Comparison of ENCODE assay signal across 8 cellular contexts in the genomic region with DNA sequence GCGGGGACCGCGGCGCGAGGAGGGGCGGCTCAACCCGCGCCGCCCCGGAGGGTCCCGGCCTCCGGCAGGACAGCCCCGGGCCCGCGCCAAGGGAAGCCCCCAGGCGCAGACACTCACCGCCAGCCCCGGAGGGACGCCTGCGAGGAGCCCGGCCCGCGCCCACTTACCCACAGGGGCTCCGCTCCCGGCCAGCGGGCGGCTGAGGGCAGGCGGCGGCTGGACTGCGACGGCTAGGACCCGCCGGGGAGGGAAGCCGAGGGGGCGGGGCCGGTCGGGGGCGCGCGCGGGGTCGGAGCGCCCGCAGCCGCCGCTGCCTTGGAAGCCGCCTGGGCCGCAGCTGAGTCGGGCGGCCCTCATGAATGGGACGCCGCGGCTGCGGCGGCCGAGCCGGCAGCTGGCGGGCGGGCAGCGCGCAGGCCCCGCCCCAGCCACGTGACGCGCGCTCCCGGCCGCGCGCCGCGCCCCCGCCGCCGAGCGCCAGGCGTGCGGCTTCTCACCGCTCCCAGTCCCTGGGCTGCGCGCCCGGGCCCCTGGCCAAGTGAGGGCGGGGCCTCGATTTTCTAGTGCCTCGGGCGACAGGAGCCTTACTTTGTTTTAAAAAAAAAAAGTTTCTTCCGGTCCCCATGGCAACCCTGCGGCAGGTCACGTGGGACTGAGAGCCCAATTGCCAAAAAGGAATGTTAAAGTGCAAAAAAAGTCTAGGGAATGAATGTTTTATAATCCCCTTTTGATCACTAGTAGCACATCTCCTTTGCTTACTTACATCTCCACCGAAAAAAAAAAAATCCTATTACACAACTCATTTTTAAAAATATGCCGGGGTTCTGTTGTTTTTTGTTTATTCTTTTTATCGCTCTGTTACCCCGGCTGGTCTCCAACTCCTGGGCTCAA. TPM values are rescaled to one million over a fixed set of nuclear protein-coding genes. Genes with fewer than 3 reads are reported as not detected.
DNase-seq lines count a peak whose midpoint lies in the region; ATAC-seq and TF ChIP-seq lines count a peak whose summit lies in the region.

Gene LPIN2, minus strand, starts transcription at position 225 of the 891 bp plus-strand sequence. CDS start 52,304 bp downstream, outside the sequence.

- peak; percentile 91 for ATAC-seq in CD4-positive, alpha-beta T cell (ENCODE audit: poor library complexity)
- peak; percentile 89 for ATAC-seq in GM19455 (IDR thresholded peaks at IDR 0.05; ENCODE audit: unreplicated experiment)

- H3K27me3 Mint-ChIP-seq in CD4-positive, alpha-beta T cell: no peaks in the 10 kb centered on the region
- no peaks in the 10 kb centered on the region for H3K27me3 Mint-ChIP-seq in activated CD4-positive, alpha-beta memory T cell treated with anti-CD3 and anti-CD28 coated beads for 36 hours

- H3K36me3 ChIP-seq in liver (ENCODE audit: control insufficient read depth in 4 of 4, insufficient read depth in 3 of 4, low read depth in 1 of 4, low read length in 3 of 4): peaks cover 0 to 4% (median 0%) of the 10 kb centered on the region in 4 donors

- H3K4me3 Mint-ChIP-seq in CD4-positive, alpha-beta T cell: peak within 1 kb of the TSS; percentile 94
- H3K4me3 Mint-ChIP-seq in activated CD4-positive, alpha-beta memory T cell treated with anti-CD3 and anti-CD28 coated beads for 36 hours: peak within 1 kb of the TSS; percentile 98

- no peaks in the 10 kb centered on the region for H3K27me3 ChIP-seq in CD4-positive, alpha-beta T cell (ENCODE audit: control insufficient read depth, insufficient read depth, low read length)
- H3K27me3 ChIP-seq in dorsolateral prefrontal cortex: no peaks in the 10 kb centered on the region
- no peaks in the 10 kb centered on the region for H3K27me3 ChIP-seq in liver (ENCODE audit: control insufficient read depth in 4 of 4, insufficient read depth in 4 of 4, low read length in 3 of 4)

- TF ChIP-seq CTCF in CD4-positive, alpha-beta T cell (IDR thresholded peaks at IDR 0.05): no peak
- TF ChIP-seq CTCF in dorsolateral prefrontal cortex (IDR thresholded peaks at IDR 0.05 in 54 of 56, conservative IDR thresholded peaks at IDR 0.05 in 2 of 56; ENCODE audit: low read depth in 1 of 56, partially characterized antibody in 56 of 56): peak in 4 of 56 donors; percentile 3 to 28 (median 13)
- no peak for TF ChIP-seq CTCF in liver (IDR thresholded peaks at IDR 0.05; ENCODE audit: low read depth, low read length, missing input control)

- POLR2A ChIA-PET in CD4-positive, alpha-beta T cell (lab: Charles Lee): interaction anchor here (1.0 to 8.5 kb wide), 11 partner anchors 15 to 234 kb away, joined by 3 to 120 read pairs (median 5); partner anchors contain the start of gene MYL12A
- POLR2A ChIA-PET in activated CD4-positive, alpha-beta memory T cell treated with anti-CD3 and anti-CD28 coated beads for 36 hours (lab: Charles Lee): interaction anchor here (1.0 to 1.8 kb wide), 6 partner anchors 11 to 55 kb away, joined by 3 to 15 read pairs (median 3); no protein-coding TSS in a partner anchor

- peak; percentile 16 to 22 for TF ChIP-seq RAD21 in liver (IDR thresholded peaks at IDR 0.05)

- H3K9me3 Mint-ChIP-seq in CD4-positive, alpha-beta T cell: no peaks in the 10 kb centered on the region
- no peaks in the 10 kb centered on the region for H3K9me3 Mint-ChIP-seq in activated CD4-positive, alpha-beta memory T cell treated with anti-CD3 and anti-CD28 coated beads for 36 hours

- H3K4me3 ChIP-seq in dorsolateral prefrontal cortex (peak within 1 kb of the TSS; percentile 54 to 94 (median 81)), liver (ENCODE audit: low read depth in 1 of 3, low read length in 3 of 3) (peak within 1 kb of the TSS; percentile 38 to 97 (median 56))

- peaks cover 36% of the 10 kb centered on the region for H3K36me3 Mint-ChIP-seq in CD4-positive, alpha-beta T cell (ENCODE audit: low read depth)
- H3K36me3 Mint-ChIP-seq in activated CD4-positive, alpha-beta memory T cell treated with anti-CD3 and anti-CD28 coated beads for 36 hours: peaks cover 33% of the 10 kb centered on the region

- CTCF ChIA-PET in CD4-positive, alpha-beta T cell (lab: Charles Lee): interaction anchor here (0.8 kb wide), 1 partner anchor 233 kb away, joined by 3 read pairs; no protein-coding TSS in a partner anchor
- CTCF ChIA-PET in activated CD4-positive, alpha-beta memory T cell treated with anti-CD3 and anti-CD28 coated beads for 36 hours (lab: Charles Lee): interaction anchor here (1.3 to 4.7 kb wide), 2 partner anchors 49 to 234 kb away, joined by 3 to 37 read pairs; partner anchors contain the start of gene MYL12A

- H3K27ac Mint-ChIP-seq in CD4-positive, alpha-beta T cell: peak within 1 kb of the TSS; percentile 92
- peak within 1 kb of the TSS; percentile 96 for H3K27ac Mint-ChIP-seq in activated CD4-positive, alpha-beta memory T cell treated with anti-CD3 and anti-CD28 coated beads for 36 hours

- peaks cover 72% of the 10 kb centered on the region for H3K4me1 Mint-ChIP-seq in CD4-positive, alpha-beta T cell (ENCODE audit: low read depth)
- H3K4me1 Mint-ChIP-seq in activated CD4-positive, alpha-beta memory T cell treated with anti-CD3 and anti-CD28 coated beads for 36 hours (ENCODE audit: low read depth): peaks cover 63% of the 10 kb centered on the region

- intact Hi-C loops in CD4-positive, alpha-beta T cell (cut with DNase I, micrococcal nuclease): loop anchor here (2.0 to 5.0 kb wide), 5 partner anchors 14 to 439 kb away; partner anchors contain the start of genes MYL12A (in 1 of the 2) and TGIF1 (in 1 of the 2)
- intact Hi-C loops in activated CD4-positive, alpha-beta memory T cell treated with anti-CD3 and anti-CD28 coated beads for 36 hours (cut with micrococcal nuclease): loop anchor here (1.0 to 2.0 kb wide), 6 partner anchors 16 to 234 kb away; partner anchors contain the start of gene MYL12A
- intact Hi-C loops in dorsolateral prefrontal cortex (cut with DNase I): loop anchor here (2.0 to 10.0 kb wide), 7 partner anchors 14 to 234 kb away; partner anchors contain the start of gene MYL12A (in 1 of the 2)

- peak within 1 kb of the TSS; percentile 59 for H3K27ac ChIP-seq in CD4-positive, alpha-beta T cell (ENCODE audit: low read depth, low read length)
- peak within 1 kb of the TSS; percentile 29 to 99 (median 92) for H3K27ac ChIP-seq in dorsolateral prefrontal cortex
- H3K27ac ChIP-seq in liver (ENCODE audit: low read depth in 1 of 2, low read length in 2 of 2): peak within 1 kb of the TSS; percentile 91 to 93

- peak; percentile 93 to 99 (median 96) for DNase-seq in CD4-positive, alpha-beta T cell
- DNase-seq in HK-2 (ENCODE audit: unreplicated experiment) (peak; percentile 91), NCI-H82 treated with DMSO at 0.1 percent for 48 hours (lab: John Stamatoyannopoulos, UW; ENCODE audit: unreplicated experiment) (peak; percentile 85), dorsolateral prefrontal cortex (peak; percentile 91 to 97 (median 95))
- peak; percentile 98 for DNase-seq in activated CD4-positive, alpha-beta memory T cell treated with anti-CD3 and anti-CD28 coated beads for 36 hours
- peak; percentile 94 for DNase-seq in stimulated activated CD4-positive, alpha-beta T cell treated with anti-CD3 and anti-CD28 coated beads, Interleukin-4, amount 100 ng/mL, for 1 hour

- H3K9ac ChIP-seq in liver (ENCODE audit: low read depth in 1 of 2, low read length in 2 of 2): peak within 1 kb of the TSS; percentile 67 to 77

- no peaks in the 10 kb centered on the region for H3K9me3 ChIP-seq in CD4-positive, alpha-beta T cell (ENCODE audit: control insufficient read depth, low read length)
- H3K9me3 ChIP-seq in liver (ENCODE audit: control insufficient read depth in 4 of 4, low read length in 3 of 4): no peaks in the 10 kb centered on the region

- under 1% methylated on average over 93 of the region's 93 CpGs for WGBS in liver

- peaks cover 5 to 37% (median 15%) of the 10 kb centered on the region in 4 donors for H3K4me1 ChIP-seq in liver (ENCODE audit: control insufficient read depth in 4 of 4, insufficient read depth in 4 of 4, low read length in 3 of 4)

TF ChIP-seq in liver, 16 proteins besides CTCF, POLR2A, EP300 and RAD21:
- peak; percentile 3 for TF ChIP-seq YY1 (IDR thresholded peaks at IDR 0.05)
- TF ChIP-seq NR2F2 (IDR thresholded peaks at IDR 0.05): no peak
- no peak for TF ChIP-seq FOXA2 (IDR thresholded peaks at IDR 0.05)
- peak in 1 of 2 donors; percentile 21 for TF ChIP-seq GABPA (IDR thresholded peaks at IDR 0.05 in 1 of 2, conservative IDR thresholded peaks at IDR 0.05 in 1 of 2)
- peak in 1 of 2 donors; percentile 15 for TF ChIP-seq JUND (IDR thresholded peaks at IDR 0.05)
- no peak for TF ChIP-seq HNF4G (IDR thresholded peaks at IDR 0.05)
- TF ChIP-seq SP1 (IDR thresholded peaks at IDR 0.05): peak; percentile 34

RNA-seq across cellular contexts. Expression of gene LPIN2, which starts in this region (rescaled TPM):
- total RNA-seq in CD4-positive, alpha-beta T cell: 10 to 100 TPM; 48.7 to 49.0 TPM
- 100 to 1,000 TPM; 102 to 107 TPM for total RNA-seq in activated CD4-positive, alpha-beta memory T cell treated with anti-CD3 and anti-CD28 coated beads for 36 hours
- total RNA-seq in dorsolateral prefrontal cortex (10 to 100 TPM; 37.1 to 95.3 (median 57.4) TPM), liver (100 to 1,000 TPM; 142 to 284 TPM)
- polyA plus RNA-seq in liver: 10 to 100 TPM; 58.6 to 63.3 TPM

Comparison
In these comparisons a context has a peak if more than half of its experiments do, and no peak if none do; other contexts are left out.
1. Peak in every context shown above with its lines: DNase-seq, ATAC-seq, H3K4me3 ChIP-seq and H3K27ac ChIP-seq.